Comparison of ENCODE assay signal across 18 cellular contexts in genomic region chr4:98851806-98852205, GRCh38.
A peak's percentile ranks its signal among the peaks of the same experiment; 100 is the strongest.
DNase-seq lines count a peak whose midpoint lies in the region; ATAC-seq, FAIRE-seq and TF ChIP-seq lines count a peak whose summit lies in the region.
"Had no signal": no experiment of that assay in that cellular context is flagged by ENCODE, and none has a peak within 500 bp of the region (broad histone marks: within the 10 kb centered on the region; RNA-seq: fewer than 3 reads in every experiment).

No MANE protein-coding gene starts in this region.

- H3K9me3 ChIP-seq in astrocyte (ENCODE audit: insufficient read depth, low read depth, low read length) (no peaks in the 10 kb centered on the region), thyroid gland (no peaks in the 10 kb centered on the region), mucosa of descending colon (no peaks in the 10 kb centered on the region)

- H4K20me1 ChIP-seq in astrocyte (ENCODE audit: insufficient read depth, low read length) = no peaks in the 10 kb centered on the region

- H3K4me3 ChIP-seq in HFF-Myc (replicated peaks; ENCODE audit: low read depth, low read length) (no peak overlapping the region), astrocyte (ENCODE audit: insufficient read depth, low read depth, low read length) (no peak overlapping the region), thyroid gland (replicated peaks in 1 of 3) (no peak overlapping the region), mucosa of descending colon (no peak overlapping the region)
- H3K4me3 ChIP-seq: adrenal gland had no signal

- 79 to 85% methylated on average over 3 of the region's 3 CpGs for WGBS in thyroid gland, 2 donors

- H3K27ac ChIP-seq in astrocyte (ENCODE audit: low read depth, low read length) (no peak overlapping the region), thyroid gland (no peak overlapping the region)
- H3K27ac ChIP-seq: adrenal gland, C4-2B had no signal

- H3K36me3 Mint-ChIP-seq in astrocyte (ENCODE audit: low read depth, unreplicated experiment) = no peaks in the 10 kb centered on the region
- H3K36me3 Mint-ChIP-seq in activated CD4-positive, alpha-beta T cell treated with anti-CD3 and anti-CD28 coated beads, Interleukin-2, amount 10 ng/mL, durations not matched to agents 24 days and 14 days (ENCODE audit: low read depth) = no peaks in the 10 kb centered on the region

- intact Hi-C loops in thyroid gland (cut with DNase I) = no loop called here
- intact Hi-C loops in mucosa of descending colon (cut with DNase I, micrococcal nuclease) = no loop called here
- intact Hi-C loops in activated CD4-positive, alpha-beta T cell treated with anti-CD3 and anti-CD28 coated beads, Interleukin-2, amount 10 ng/mL, durations not matched to agents 24 days and 14 days (cut with micrococcal nuclease) = no loop called here

- H3K36me3 ChIP-seq in astrocyte (ENCODE audit: insufficient read depth, low read length) (no peaks in the 10 kb centered on the region), thyroid gland (no peaks in the 10 kb centered on the region), mucosa of descending colon (ENCODE audit: low read depth) (no peaks in the 10 kb centered on the region)
- H3K36me3 ChIP-seq: adrenal gland had no signal

- H3K4me3 Mint-ChIP-seq in astrocyte (ENCODE audit: unreplicated experiment) = no peak overlapping the region
- H3K4me3 Mint-ChIP-seq in activated CD4-positive, alpha-beta T cell treated with anti-CD3 and anti-CD28 coated beads, Interleukin-2, amount 10 ng/mL, durations not matched to agents 24 days and 14 days = no peak overlapping the region
- H3K4me3 Mint-ChIP-seq: activated CD8-positive, alpha-beta T cell treated with anti-CD3 and anti-CD28 coated beads for 36 hours had no signal

- no peak for TF ChIP-seq POLR2A in thyroid gland (IDR thresholded peaks at IDR 0.05)

- H2AFZ ChIP-seq in astrocyte (ENCODE audit: low read depth, low read length) = no peak overlapping the region

- DNase-seq in EH (ENCODE audit: low read depth) (peak; percentile 79), HFF-Myc (ENCODE audit: extremely low read depth, low read depth) (peak; percentile 35), astrocyte (ENCODE audit: low read depth) (peak; percentile 25), iPS-NIHi11 (ENCODE audit: low spot score) (peak; percentile 43), HUDEP-2 (lab: John Stamatoyannopoulos, UW; ENCODE audit: unreplicated experiment in 76 of 76) (no peak), thyroid gland (no peak), mucosa of descending colon (no peak)
- DNase-seq in activated CD4-positive, alpha-beta T cell treated with anti-CD3 and anti-CD28 coated beads, Interleukin-2, amount 10 ng/mL, durations not matched to agents 24 days and 14 days = no peak
- DNase-seq: activated CD8-positive, alpha-beta T cell treated with anti-CD3 and anti-CD28 coated beads for 36 hours; adrenal gland; glutamatergic neuron; left cardiac atrium; MV-4-11; NCI-H2227 treated with DMSO at 0.1 percent for 48 hours; posterior cingulate gyrus had no signal

- H3K27me3 ChIP-seq in astrocyte (ENCODE audit: insufficient read depth, low read length) (no peaks in the 10 kb centered on the region), thyroid gland (no peaks in the 10 kb centered on the region)
- H3K27me3 ChIP-seq: adrenal gland had no signal

- no peaks in the 10 kb centered on the region for H3K4me1 Mint-ChIP-seq in astrocyte (ENCODE audit: low read depth, unreplicated experiment)
- no peaks in the 10 kb centered on the region for H3K4me1 Mint-ChIP-seq in activated CD4-positive, alpha-beta T cell treated with anti-CD3 and anti-CD28 coated beads, Interleukin-2, amount 10 ng/mL, durations not matched to agents 24 days and 14 days

- FAIRE-seq in astrocyte (lab: Jason Lieb, UNC) = peak; percentile 34
- FAIRE-seq: colon, endothelial cell of umbilical vein had no signal

- no peaks in the 10 kb centered on the region for H3K4me1 ChIP-seq in astrocyte (ENCODE audit: insufficient read depth, low read length)
- H3K4me1 ChIP-seq in thyroid gland = no peaks in the 10 kb centered on the region
- no peaks in the 10 kb centered on the region for H3K4me1 ChIP-seq in mucosa of descending colon (ENCODE audit: low read depth)
- H3K4me1 ChIP-seq: adrenal gland had no signal

- no peak for ATAC-seq in mucosa of descending colon
- ATAC-seq: activated CD8-positive, alpha-beta T cell treated with anti-CD3 and anti-CD28 coated beads for 36 hours; left cardiac atrium had no signal

- H3K9ac ChIP-seq in astrocyte (ENCODE audit: low read length) = no peak overlapping the region

- no peak for TF ChIP-seq CTCF in HFF-Myc (IDR thresholded peaks at IDR 0.05; ENCODE audit: low read depth, low read length, missing control alignments)
- no peak for TF ChIP-seq CTCF in astrocyte (IDR thresholded peaks at IDR 0.05; ENCODE audit: insufficient read depth, low read depth, low read length)
- TF ChIP-seq CTCF in thyroid gland (IDR thresholded peaks at IDR 0.05) = no peak
- TF ChIP-seq CTCF in mucosa of descending colon (IDR thresholded peaks at IDR 0.05) = no peak

- peaks cover 5% of the 10 kb centered on the region for H3K9me3 Mint-ChIP-seq in astrocyte (ENCODE audit: unreplicated experiment)
- peaks cover 6% of the 10 kb centered on the region for H3K9me3 Mint-ChIP-seq in activated CD4-positive, alpha-beta T cell treated with anti-CD3 and anti-CD28 coated beads, Interleukin-2, amount 10 ng/mL, durations not matched to agents 24 days and 14 days
- H3K9me3 Mint-ChIP-seq: activated CD8-positive, alpha-beta T cell treated with anti-CD3 and anti-CD28 coated beads for 36 hours had no signal

- peak overlapping the region; percentile 14 for H3K4me2 ChIP-seq in astrocyte (ENCODE audit: low read length)

- no peaks in the 10 kb centered on the region for H3K79me2 ChIP-seq in astrocyte (ENCODE audit: insufficient read depth, low read length)

- H3K27ac Mint-ChIP-seq in astrocyte (ENCODE audit: unreplicated experiment) = no peak overlapping the region
- no peak overlapping the region for H3K27ac Mint-ChIP-seq in activated CD4-positive, alpha-beta T cell treated with anti-CD3 and anti-CD28 coated beads, Interleukin-2, amount 10 ng/mL, durations not matched to agents 24 days and 14 days
- H3K27ac Mint-ChIP-seq: activated CD8-positive, alpha-beta T cell treated with anti-CD3 and anti-CD28 coated beads for 36 hours had no signal

- H3K27me3 Mint-ChIP-seq in astrocyte (ENCODE audit: low read depth, unreplicated experiment) = no peaks in the 10 kb centered on the region
- H3K27me3 Mint-ChIP-seq in activated CD4-positive, alpha-beta T cell treated with anti-CD3 and anti-CD28 coated beads, Interleukin-2, amount 10 ng/mL, durations not matched to agents 24 days and 14 days = peaks cover 27% of the 10 kb centered on the region

Comparison
In these comparisons a context has a peak if more than half of its experiments do, and no peak if none do; other contexts are left out.
1. DNase-seq: peak in EH (single experiment), HFF-Myc (single experiment), astrocyte (single experiment) and iPS-NIHi11 (single experiment); none in HUDEP-2 (0 of 76), thyroid gland (0 of 2), mucosa of descending colon (0 of 3) and activated CD4-positive, alpha-beta T cell treated with anti-CD3 and anti-CD28 coated beads, Interleukin-2, amount 10 ng/mL, durations not matched to agents 24 days and 14 days (single experiment).